29 cellular contexts compared by ENCODE assay signal in the genomic region with DNA sequence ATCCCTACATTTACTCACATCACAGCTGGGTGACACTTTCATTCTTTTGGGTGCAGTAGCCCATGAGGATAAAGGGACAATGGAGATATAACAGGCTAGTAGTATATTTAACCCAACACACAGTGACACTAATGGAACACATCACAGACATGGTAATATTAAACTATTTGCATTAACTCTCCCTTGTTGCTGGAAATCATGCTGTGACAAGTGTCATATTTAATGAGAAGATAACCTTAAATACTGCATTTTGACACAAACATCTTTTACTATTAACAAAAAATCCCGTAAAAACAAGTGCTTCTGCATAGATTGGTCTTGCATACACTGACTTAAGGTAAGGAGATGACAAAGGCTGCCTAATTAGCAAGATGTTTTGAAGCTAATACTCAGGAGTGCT. TPM values are rescaled to one million over a fixed set of nuclear protein-coding genes. Genes with fewer than 3 reads are reported as not detected.
"Had no signal": no experiment of that assay in that cellular context is flagged by ENCODE, and none has a peak within 500 bp of the region (broad histone marks: within the 10 kb centered on the region; RNA-seq: fewer than 3 reads in every experiment).

No MANE protein-coding gene starts in this region.

- FAIRE-seq: pancreas, urothelium cell line had no signal

- H3K27ac ChIP-seq: left ventricle myocardium inferior, pancreas, prostate gland, skin epidermis, suprapubic skin, thoracic aorta, tibial artery, upper lobe of right lung had no signal

- ATAC-seq: natural killer cell treated with Interleukin-12 subunit alpha and Interleukin-12 subunit beta and Interleukin-15 and Interleukin-18, amount 100 ng/mL, for 72 hours; pancreas; right cardiac atrium; sciatic nerve; stimulated activated naive B cell treated with anti-CD40 and anti-IgM and Interleukin-4, amounts not matched to agents 10 μg/mL and 1 μg/mL and 100 μg/mL, for 72 hours; stimulated activated naive CD8-positive, alpha-beta T cell treated with anti-CD3 and anti-CD28 coated beads, Interleukin-15, Interleukin-2, amounts not matched to agents 100 U/mL and 50 U/mL, for 24 hours; upper lobe of right lung had no signal

- H3K27me3 ChIP-seq: pancreas, suprapubic skin, tibial artery, upper lobe of right lung had no signal

- H3K4me1 ChIP-seq: left ventricle myocardium inferior, pancreas, prostate gland, suprapubic skin, tibial artery, upper lobe of right lung had no signal

- DNase-seq: islet precursor cell; left ventricle myocardium inferior; mesendoderm; naive B cell; nucleus accumbens; pancreas; posterior cingulate gyrus; retina; right cardiac atrium; stimulated activated CD4-positive, alpha-beta T cell treated with anti-CD3 and anti-CD28 coated beads, Interleukin-12 subunit alpha, Interleukin-12 subunit beta, amount 100 ng/mL, for 4 hours; stimulated activated CD4-positive, alpha-beta T cell treated with anti-CD3 and anti-CD28 coated beads, Interleukin-15, amount 100 ng/mL, for 24 hours; stimulated activated CD4-positive, alpha-beta T cell treated with anti-CD3 and anti-CD28 coated beads, Interleukin-2, amount 100 ng/mL, for 24 hours; stimulated activated CD4-positive, alpha-beta T cell treated with anti-CD3 and anti-CD28 coated beads, Interleukin-4, amount 100 ng/mL, for 1 hour; stimulated activated naive B cell treated with anti-CD40 and anti-IgM and Interleukin-4, amounts not matched to agents 10 μg/mL and 1 μg/mL and 100 μg/mL, for 72 hours; stimulated activated naive CD8-positive, alpha-beta T cell treated with anti-CD3 and anti-CD28 coated beads, Interleukin-15, Interleukin-2, amounts not matched to agents 100 U/mL and 50 U/mL, for 24 hours; tibial artery; trophoblast cell; upper lobe of right lung had no signal

- H3K4me3 Mint-ChIP-seq: mesothelial cell of epicardium; naive B cell; natural killer cell treated with Interleukin-12 subunit alpha and Interleukin-12 subunit beta and Interleukin-15 and Interleukin-18, amount 100 ng/mL, for 72 hours; neural crest cell; stimulated activated naive B cell treated with anti-CD40 and anti-IgM and Interleukin-4, amounts not matched to agents 10 μg/mL and 1 μg/mL and 100 μg/mL, for 72 hours had no signal

- H3K4me3 ChIP-seq: left ventricle myocardium inferior, lung, pancreas, prostate gland, skin epidermis, suprapubic skin, thoracic aorta, tibial artery, upper lobe of right lung had no signal

- H3K27ac Mint-ChIP-seq: mesothelial cell of epicardium; naive B cell; natural killer cell treated with Interleukin-12 subunit alpha and Interleukin-12 subunit beta and Interleukin-15 and Interleukin-18, amount 100 ng/mL, for 72 hours; stimulated activated naive B cell treated with anti-CD40 and anti-IgM and Interleukin-4, amounts not matched to agents 10 μg/mL and 1 μg/mL and 100 μg/mL, for 72 hours had no signal

- H3K36me3 Mint-ChIP-seq: mesothelial cell of epicardium had no signal

- H3K36me3 ChIP-seq: left ventricle myocardium inferior, pancreas, prostate gland, suprapubic skin, thoracic aorta, tibial artery, upper lobe of right lung had no signal

- H3K4me1 Mint-ChIP-seq: mesothelial cell of epicardium had no signal

RNA-seq across cellular contexts. Expression of gene CNR1, which starts 45.5 kb away (rescaled TPM):
- total RNA-seq: natural killer cell treated with Interleukin-12 subunit alpha and Interleukin-12 subunit beta and Interleukin-15 and Interleukin-18, amount 100 ng/mL, for 72 hours; osteoblast had no signal
